In the genomic region with DNA sequence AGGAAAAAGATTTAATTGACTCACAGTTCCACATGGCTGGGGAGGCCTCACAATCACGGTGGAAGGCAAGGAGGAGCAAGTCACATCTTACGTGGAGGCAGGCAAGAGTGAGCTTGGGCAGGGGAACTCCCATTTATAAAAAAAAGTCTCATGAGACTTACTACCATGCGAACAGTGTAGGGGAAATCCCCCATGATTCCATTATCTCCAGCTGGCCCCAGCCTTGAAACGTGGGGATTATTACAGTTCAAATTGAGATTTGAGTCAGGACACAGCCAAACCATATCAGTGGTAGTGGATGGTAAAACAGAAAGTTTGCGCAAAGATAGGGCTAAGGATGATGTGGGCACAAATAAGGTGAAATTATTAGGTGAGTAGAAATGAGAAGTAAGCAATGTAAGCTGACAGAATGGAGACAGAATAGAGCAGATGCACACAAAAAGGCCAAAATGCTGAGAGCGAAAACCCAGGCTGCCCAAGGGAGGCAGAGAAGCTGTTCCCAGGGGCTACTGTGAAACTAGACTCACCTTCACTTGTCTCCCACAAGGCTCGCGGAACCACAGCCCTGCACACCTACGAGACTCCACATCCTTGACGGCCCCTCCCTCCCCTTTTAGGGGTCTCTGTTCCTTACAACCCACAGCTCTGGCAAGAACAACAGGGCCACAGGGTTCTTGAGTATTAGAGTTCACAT, we compare ENCODE assay signal across 13 cellular contexts.
DNase-seq lines count a peak whose midpoint lies in the region; ATAC-seq lines count a peak whose summit lies in the region.
"Had no signal": no experiment of that assay in that cellular context is flagged by ENCODE, and none has a peak within 500 bp of the region (broad histone marks: within the 10 kb centered on the region; RNA-seq: fewer than 3 reads in every experiment).

No MANE protein-coding gene starts in this region.

- no peak overlapping the region for H3K4me3 Mint-ChIP-seq in stimulated activated naive B cell treated with anti-CD40 and anti-IgM and Interleukin-4, amounts not matched to agents 10 μg/mL and 1 μg/mL and 100 μg/mL, for 72 hours

- DNase-seq in NCI-H2171 treated with DMSO at 0.1 percent for 48 hours (lab: John Stamatoyannopoulos, UW) (peak; percentile 17), NCI-H2171 (lab: John Stamatoyannopoulos, UW) (no peak), cerebellar nuclear complex (lab: John Stamatoyannopoulos, UW) (no peak), NCI-H446 (lab: John Stamatoyannopoulos, UW) (no peak), AG08395 (ENCODE audit: low spot score) (no peak)
- DNase-seq in stimulated activated naive B cell treated with anti-CD40 and anti-IgM and Interleukin-4, amounts not matched to agents 10 μg/mL and 1 μg/mL and 100 μg/mL, for 72 hours: peak; percentile 15
- DNase-seq: adrenal gland; EL; NCI-H1436; stimulated activated CD4-positive, alpha-beta T cell treated with anti-CD3 and anti-CD28 coated beads, Interleukin-1b, Interleukin-23, amount 100 ng/mL, for 48 hours had no signal

- H3K27me3 Mint-ChIP-seq in stimulated activated naive B cell treated with anti-CD40 and anti-IgM and Interleukin-4, amounts not matched to agents 10 μg/mL and 1 μg/mL and 100 μg/mL, for 72 hours: peaks cover 2 to 6% of the 10 kb centered on the region in 2 donors

- H3K36me3 Mint-ChIP-seq in stimulated activated naive B cell treated with anti-CD40 and anti-IgM and Interleukin-4, amounts not matched to agents 10 μg/mL and 1 μg/mL and 100 μg/mL, for 72 hours: no peaks in the 10 kb centered on the region

- peaks cover 4 to 15% of the 10 kb centered on the region in 2 donors for H3K9me3 Mint-ChIP-seq in stimulated activated naive B cell treated with anti-CD40 and anti-IgM and Interleukin-4, amounts not matched to agents 10 μg/mL and 1 μg/mL and 100 μg/mL, for 72 hours

- H3K4me1 Mint-ChIP-seq in stimulated activated naive B cell treated with anti-CD40 and anti-IgM and Interleukin-4, amounts not matched to agents 10 μg/mL and 1 μg/mL and 100 μg/mL, for 72 hours: peaks cover 2 to 13% of the 10 kb centered on the region in 2 donors

- peak overlapping the region; percentile 84 for H3K27ac Mint-ChIP-seq in stimulated activated naive B cell treated with anti-CD40 and anti-IgM and Interleukin-4, amounts not matched to agents 10 μg/mL and 1 μg/mL and 100 μg/mL, for 72 hours

- ATAC-seq in GM21717 (IDR thresholded peaks at IDR 0.05; ENCODE audit: unreplicated experiment) (peak; percentile 81), HG03196 (IDR thresholded peaks at IDR 0.05; ENCODE audit: unreplicated experiment) (peak; percentile 75)
- peak; percentile 86 to 87 for ATAC-seq in stimulated activated naive B cell treated with anti-CD40 and anti-IgM and Interleukin-4, amounts not matched to agents 10 μg/mL and 1 μg/mL and 100 μg/mL, for 72 hours (replicated peaks)
- ATAC-seq: Right ventricle myocardium inferior had no signal

Comparison
In these comparisons a context has a peak if more than half of its experiments do, and no peak if none do; other contexts are left out.
1. DNase-seq: peak in NCI-H2171 treated with DMSO at 0.1 percent for 48 hours (single experiment) and stimulated activated naive B cell treated with anti-CD40 and anti-IgM and Interleukin-4, amounts not matched to agents 10 μg/mL and 1 μg/mL and 100 μg/mL, for 72 hours (single experiment); none in NCI-H2171 (single experiment), cerebellar nuclear complex (0 of 2), NCI-H446 (0 of 2) and AG08395 (single experiment).
2. Peak in every context shown above with its lines, with median percentiles within 50 percentile points of each other: ATAC-seq.